ENCODE assay signal across 30 cellular contexts in genomic region chr3:35521196-35521595, GRCh38.
"Had no signal": no experiment of that assay in that cellular context is flagged by ENCODE, and none has a peak within 500 bp of the region (broad histone marks: within the 10 kb centered on the region; RNA-seq: fewer than 3 reads in every experiment).

No MANE protein-coding gene starts in this region.

- H3K4me1 ChIP-seq: ascending aorta, body of pancreas, breast epithelium had no signal

- H3K27ac ChIP-seq: ascending aorta, body of pancreas, brain microvascular endothelial cell, breast epithelium, WERI-Rb-1 had no signal

- H3K9me3 ChIP-seq: ascending aorta, body of pancreas, breast epithelium had no signal

- H3K36me3 ChIP-seq: ascending aorta, brain microvascular endothelial cell, breast epithelium, WERI-Rb-1 had no signal

- DNase-seq: activated CD4-positive, alpha-beta memory T cell treated with anti-CD3 and anti-CD28 coated beads, Interleukin-2, amount 10 ng/mL, durations not matched to agents 7 days and 5 days; activated CD4-positive, alpha-beta T cell treated with anti-CD3 and anti-CD28 coated beads for 1 hour; activated CD4-positive, alpha-beta T cell treated with anti-CD3 and anti-CD28 coated beads for 36 hours; activated CD4-positive, alpha-beta T cell treated with anti-CD3 and anti-CD28 coated beads for 48 hours; activated CD4-positive, alpha-beta T cell treated with anti-CD3 and anti-CD28 coated beads, Interleukin-2, amount 10 ng/mL, durations not matched to agents 7 days and 5 days; activated CD4-positive, alpha-beta T cell treated with anti-CD3 and anti-CD28 coated beads, Interleukin-2, amount 50 U/mL, for 48 hours; activated CD4-positive, CD25-positive, alpha-beta regulatory T cell; activated CD8-positive, alpha-beta memory T cell treated with anti-CD3 and anti-CD28 coated beads for 24 hours; activated CD8-positive, alpha-beta memory T cell treated with anti-CD3 and anti-CD28 coated beads, Interleukin-2, amount 10 ng/mL, durations not matched to agents 7 days and 5 days; activated CD8-positive, alpha-beta memory T cell treated with anti-CD3 and anti-CD28 coated beads, Interleukin-2, amount 50 U/mL, for 48 hours; activated CD8-positive, alpha-beta T cell treated with anti-CD3 and anti-CD28 coated beads, Interleukin-2, amount 10 ng/mL, durations not matched to agents 7 days and 5 days; activated effector memory CD4-positive, alpha-beta T cell treated with Interleukin-2 at 50 U/mL for 16 hours; activated gamma-delta T cell; activated naive CD4-positive, alpha-beta T cell treated with anti-CD3 and anti-CD28 coated beads, Interleukin-2, amount 10 ng/mL, durations not matched to agents 7 days and 5 days; activated naive CD4-positive, alpha-beta T cell treated with Interleukin-2 at 50 U/mL for 16 hours; activated naive CD8-positive, alpha-beta T cell treated with anti-CD3 and anti-CD28 coated beads, Interleukin-2, amount 10 ng/mL, durations not matched to agents 7 days and 5 days; activated naive CD8-positive, alpha-beta T cell treated with anti-CD3 and anti-CD28 coated beads, Interleukin-2, amount 50 U/mL, for 24 hours; activated T-cell treated with anti-CD3 and anti-CD28 coated beads, Interleukin-2, amount 50 U/mL, for 24 hours; activated T-cell treated with anti-CD3 and anti-CD28 coated beads, Interleukin-2, amount 50 U/mL, for 48 hours; amygdala; anterior cingulate cortex; body of pancreas; brain microvascular endothelial cell; central memory CD4-positive, alpha-beta T cell; T-helper 1 cell; T-helper 2 cell; T-helper 9 cell; WERI-Rb-1 had no signal

- H3K27me3 ChIP-seq: ascending aorta, body of pancreas, brain microvascular endothelial cell, breast epithelium had no signal

- H3K4me3 ChIP-seq: ascending aorta, body of pancreas, breast epithelium had no signal
